15 cellular contexts compared by ENCODE assay signal in the genomic region with DNA sequence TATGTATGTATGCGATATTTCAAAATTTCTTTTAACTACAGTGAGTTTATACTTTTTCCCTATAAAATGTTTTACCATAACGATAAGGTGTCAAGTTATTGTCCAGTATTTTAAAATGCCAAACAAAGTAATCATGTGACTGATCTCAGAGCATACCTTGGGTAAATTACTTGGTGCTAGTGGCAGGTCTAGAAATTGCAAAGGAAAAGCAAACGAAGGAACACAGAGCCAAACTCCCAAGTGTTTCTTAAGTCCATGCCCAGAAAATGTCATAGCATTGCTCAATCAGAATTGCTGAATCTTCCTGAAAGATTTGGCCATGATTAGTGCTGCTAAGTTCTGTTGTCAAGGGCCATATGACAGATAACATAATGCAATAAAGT.
DNase-seq lines count a peak whose midpoint lies in the region; ATAC-seq and TF ChIP-seq lines count a peak whose summit lies in the region.
"Had no signal": no experiment of that assay in that cellular context is flagged by ENCODE, and none has a peak within 500 bp of the region (broad histone marks: within the 10 kb centered on the region; RNA-seq: fewer than 3 reads in every experiment).

No MANE protein-coding gene starts in this region.

- no peaks in the 10 kb centered on the region for H3K4me1 Mint-ChIP-seq in activated T-helper 2 cell treated with anti-CD3 and anti-CD28 coated beads, Interferon-gamma antibody, Interleukin-2, Interleukin-4, amounts not matched to agents 10 μg/mL and 5 μg/mL and 100 μg/mL, durations not matched to agents 14 hours and 24 hours and 36 hours (ENCODE audit: low read depth)
- H3K4me1 Mint-ChIP-seq: stimulated activated naive CD8-positive, alpha-beta T cell treated with anti-CD3 and anti-CD28 coated beads, Interleukin-15, amount 100 ng/mL, for 72 hours had no signal

- ATAC-seq in heart left ventricle, result no peak

- peaks cover 31% of the 10 kb centered on the region for H3K4me1 ChIP-seq in cardiac muscle cell (ENCODE audit: low read depth)
- peaks cover 0 to 29% (median 6%) of the 10 kb centered on the region in 12 donors for H3K4me1 ChIP-seq in heart left ventricle
- peaks cover 68% of the 10 kb centered on the region for H3K4me1 ChIP-seq in muscle layer of colon (ENCODE audit: insufficient read depth, low read length)
- peaks cover 42% of the 10 kb centered on the region for H3K4me1 ChIP-seq in vagina

- peaks cover 4% of the 10 kb centered on the region for H3K27me3 Mint-ChIP-seq in activated T-helper 2 cell treated with anti-CD3 and anti-CD28 coated beads, Interferon-gamma antibody, Interleukin-2, Interleukin-4, amounts not matched to agents 10 μg/mL and 5 μg/mL and 100 μg/mL, durations not matched to agents 14 hours and 24 hours and 36 hours (ENCODE audit: low read depth)

- H3K9me3 ChIP-seq in cardiac muscle cell (ENCODE audit: low read depth) (no peaks in the 10 kb centered on the region), heart left ventricle (no peaks in the 10 kb centered on the region), muscle layer of colon (ENCODE audit: low read length) (no peaks in the 10 kb centered on the region), vagina (no peaks in the 10 kb centered on the region)

- no peaks in the 10 kb centered on the region for H3K9me3 Mint-ChIP-seq in activated T-helper 2 cell treated with anti-CD3 and anti-CD28 coated beads, Interferon-gamma antibody, Interleukin-2, Interleukin-4, amounts not matched to agents 10 μg/mL and 5 μg/mL and 100 μg/mL, durations not matched to agents 14 hours and 24 hours and 36 hours
- H3K9me3 Mint-ChIP-seq: stimulated activated naive CD8-positive, alpha-beta T cell treated with anti-CD3 and anti-CD28 coated beads, Interleukin-15, amount 100 ng/mL, for 72 hours had no signal

- DNase-seq in cardiac muscle cell (ENCODE audit: low read depth in 1 of 2, low spot score in 1 of 2), result peak in 1 of 2 donors; percentile 93
- DNase-seq in heart left ventricle, result no peak
- DNase-seq in epithelial cell of esophagus (ENCODE audit: low read depth), result peak; percentile 73
- no peak for DNase-seq in vagina (ENCODE audit: extremely low spot score in 2 of 2)
- DNase-seq in activated T-helper 2 cell treated with anti-CD3 and anti-CD28 coated beads, Interferon-gamma antibody, Interleukin-2, Interleukin-4, amounts not matched to agents 10 μg/mL and 5 μg/mL and 100 μg/mL, durations not matched to agents 14 hours and 24 hours and 36 hours (ENCODE audit: low spot score), result no peak
- no peak for DNase-seq in NCI-H526 treated with DMSO at 0.1 percent for 48 hours (lab: John Stamatoyannopoulos, UW)
- no peak for DNase-seq in effector CD4-positive, alpha-beta T cell
- DNase-seq: activated T-cell treated with anti-CD3 and anti-CD28 coated beads for 4 hours; amygdala; DMS 273 treated with DMSO at 0.1 percent for 48 hours; erythroblast; occipital lobe; stimulated activated CD4-positive, alpha-beta T cell treated with anti-CD3 and anti-CD28 coated beads, Interleukin-4, amount 100 ng/mL, for 24 hours; stimulated activated naive CD8-positive, alpha-beta T cell treated with anti-CD3 and anti-CD28 coated beads, Interleukin-15, amount 100 ng/mL, for 72 hours had no signal

- no peak overlapping the region for H3K27ac Mint-ChIP-seq in activated T-helper 2 cell treated with anti-CD3 and anti-CD28 coated beads, Interferon-gamma antibody, Interleukin-2, Interleukin-4, amounts not matched to agents 10 μg/mL and 5 μg/mL and 100 μg/mL, durations not matched to agents 14 hours and 24 hours and 36 hours
- H3K27ac Mint-ChIP-seq: stimulated activated naive CD8-positive, alpha-beta T cell treated with anti-CD3 and anti-CD28 coated beads, Interleukin-15, amount 100 ng/mL, for 72 hours had no signal

- H3K27me3 ChIP-seq in cardiac muscle cell (no peaks in the 10 kb centered on the region), heart left ventricle (no peaks in the 10 kb centered on the region), muscle layer of colon (ENCODE audit: control insufficient read depth in 1 of 2, insufficient read depth in 2 of 2, low read length in 2 of 2) (no peaks in the 10 kb centered on the region), vagina (no peaks in the 10 kb centered on the region)

- TF ChIP-seq POLR2A in heart left ventricle (IDR thresholded peaks at IDR 0.05) (no peak), vagina (IDR thresholded peaks at IDR 0.05) (no peak)

- no peak overlapping the region for H3K4me3 Mint-ChIP-seq in activated T-helper 2 cell treated with anti-CD3 and anti-CD28 coated beads, Interferon-gamma antibody, Interleukin-2, Interleukin-4, amounts not matched to agents 10 μg/mL and 5 μg/mL and 100 μg/mL, durations not matched to agents 14 hours and 24 hours and 36 hours (ENCODE audit: low read depth)
- H3K4me3 Mint-ChIP-seq: stimulated activated naive CD8-positive, alpha-beta T cell treated with anti-CD3 and anti-CD28 coated beads, Interleukin-15, amount 100 ng/mL, for 72 hours had no signal

- H3K9ac ChIP-seq in muscle layer of colon (ENCODE audit: low read length), result no peak overlapping the region

- H3K36me3 ChIP-seq in cardiac muscle cell (peaks cover 11% of the 10 kb centered on the region), heart left ventricle (peaks cover 0 to 16% (median 0%) of the 10 kb centered on the region in 9 donors), muscle layer of colon (ENCODE audit: insufficient read depth, low read length) (peaks cover 4% of the 10 kb centered on the region), vagina (no peaks in the 10 kb centered on the region)

- intact Hi-C loops in heart left ventricle (cut with DNase I), result loop anchor here in 1 of 10 donors (10.0 kb wide), 1 partner anchor 186 kb away; the partner anchor contains the start of gene RBM24
- intact Hi-C loops in vagina (cut with DNase I), result loop anchor here (10.0 kb wide), 1 partner anchor 114 kb away; no protein-coding TSS in a partner anchor
- intact Hi-C loops in activated T-helper 2 cell treated with anti-CD3 and anti-CD28 coated beads, Interferon-gamma antibody, Interleukin-2, Interleukin-4, amounts not matched to agents 10 μg/mL and 5 μg/mL and 100 μg/mL, durations not matched to agents 14 hours and 24 hours and 36 hours (cut with micrococcal nuclease), result no loop called here

- TF ChIP-seq CTCF in cardiac muscle cell (IDR thresholded peaks at IDR 0.05; ENCODE audit: low read depth, low read length) (peak; percentile 18), heart left ventricle (IDR thresholded peaks at IDR 0.05) (no peak), epithelial cell of esophagus (IDR thresholded peaks at IDR 0.05; ENCODE audit: insufficient read depth, low read depth, low read length, missing control alignments) (peak; percentile 26), vagina (IDR thresholded peaks at IDR 0.05) (peak in 1 of 3 experiments; percentile 23)

- no peaks in the 10 kb centered on the region for H3K36me3 Mint-ChIP-seq in activated T-helper 2 cell treated with anti-CD3 and anti-CD28 coated beads, Interferon-gamma antibody, Interleukin-2, Interleukin-4, amounts not matched to agents 10 μg/mL and 5 μg/mL and 100 μg/mL, durations not matched to agents 14 hours and 24 hours and 36 hours (ENCODE audit: low read depth)

- H3K4me3 ChIP-seq in cardiac muscle cell (no peak overlapping the region), heart left ventricle (no peak overlapping the region), epithelial cell of esophagus (ENCODE audit: low read length) (no peak overlapping the region), muscle layer of colon (ENCODE audit: low read depth in 1 of 2, low read length in 2 of 2) (no peak overlapping the region), vagina (no peak overlapping the region)

- WGBS in heart left ventricle, 4 donors, result 71 to 77% (median 74%) methylated on average over 3 of the region's 3 CpGs

- peak overlapping the region; percentile 71 for H3K27ac ChIP-seq in cardiac muscle cell
- H3K27ac ChIP-seq in heart left ventricle, result peak overlapping the region in 2 of 12 donors; percentile 13 to 81
- H3K27ac ChIP-seq in muscle layer of colon (ENCODE audit: low read depth, low read length), result peak overlapping the region; percentile 71
- H3K27ac ChIP-seq in vagina, result peak overlapping the region; percentile 78

Comparison
In these comparisons a context has a peak if more than half of its experiments do, and no peak if none do; other contexts are left out.
1. CTCF ChIP-seq: peak in cardiac muscle cell (single experiment) and epithelial cell of esophagus (single experiment); none in heart left ventricle (0 of 12).